ENCODE assay signal across 16 cellular contexts in genomic region chr22:31048570-31048969, GRCh38. TPM values are rescaled to one million over a fixed set of nuclear protein-coding genes. Genes with fewer than 3 reads are reported as not detected.
DNase-seq lines count a peak whose midpoint lies in the region; ATAC-seq, FAIRE-seq and TF ChIP-seq lines count a peak whose summit lies in the region.
"Had no signal": no experiment of that assay in that cellular context is flagged by ENCODE, and none has a peak within 500 bp of the region (broad histone marks: within the 10 kb centered on the region; RNA-seq: fewer than 3 reads in every experiment).

No MANE protein-coding gene starts in this region.

- no peak overlapping the region for H2AFZ ChIP-seq in GM12878 (ENCODE audit: control insufficient read depth, low read depth, low read length)

- RAD21 ChIA-PET in GM12878 (lab: Charles Lee; ENCODE audit: unreplicated experiment) = no interaction called here

- H3K27me3 Mint-ChIP-seq in activated CD8-positive, alpha-beta memory T cell treated with anti-CD3 and anti-CD28 coated beads, Interleukin-2, amount 10 ng/mL, durations not matched to agents 7 days and 5 days = no peaks in the 10 kb centered on the region

- H3K27ac ChIP-seq in A549 (no peak overlapping the region), GM12878 (ENCODE audit: control insufficient read depth, insufficient read depth) (no peak overlapping the region), sigmoid colon (no peak overlapping the region)

- TF ChIP-seq CTCF in A549 (IDR thresholded peaks at IDR 0.05) (no peak), GM12865 (IDR thresholded peaks at IDR 0.05; ENCODE audit: insufficient read depth, low read depth, low read length, missing control alignments) (no peak), GM12878 (IDR thresholded peaks at IDR 0.05 in 2 of 3, conservative IDR thresholded peaks at IDR 0.05 in 1 of 3; ENCODE audit: control insufficient read depth in 2 of 3, extremely low read depth in 1 of 3, insufficient read depth in 1 of 3, low read depth in 3 of 3, low read length in 3 of 3) (no peak), sigmoid colon (IDR thresholded peaks at IDR 0.05) (no peak)

- 90% methylated on average over 4 of the region's 4 CpGs for WGBS in A549 (ENCODE audit: missing lambda C conversion rate)
- WGBS in GM12878 (ENCODE audit: insufficient coverage, insufficient replicate concordance, low lambda C conversion rate, missing lambda C conversion rate) = 33% methylated on average over 4 of the region's 4 CpGs
- WGBS in sigmoid colon, 2 donors = 91 to 94% methylated on average over 4 of the region's 4 CpGs

- TF ChIP-seq POLR2A in A549 (IDR thresholded peaks at IDR 0.05; ENCODE audit: low read length) (no peak), GM12878 (IDR thresholded peaks at IDR 0.05; ENCODE audit: low read depth, low read length) (no peak), sigmoid colon (IDR thresholded peaks at IDR 0.05) (no peak)

- H3K27me3 ChIP-seq in GM12878 (replicated peaks in 1 of 2; ENCODE audit: control insufficient read depth in 2 of 2, insufficient read depth in 2 of 2, low read length in 1 of 2) (no peaks in the 10 kb centered on the region; a peak in 1 of 4 replicates), sigmoid colon (no peaks in the 10 kb centered on the region)

- H3K27ac Mint-ChIP-seq in activated CD8-positive, alpha-beta memory T cell treated with anti-CD3 and anti-CD28 coated beads, Interleukin-2, amount 10 ng/mL, durations not matched to agents 7 days and 5 days = no peak overlapping the region

- H3K79me2 ChIP-seq in GM12878 (ENCODE audit: control insufficient read depth, insufficient read depth, low read length) = no peaks in the 10 kb centered on the region

- TF ChIP-seq EP300 in A549 (IDR thresholded peaks at IDR 0.05) = no peak
- TF ChIP-seq EP300 in GM12878 (IDR thresholded peaks at IDR 0.05; ENCODE audit: borderline replicate concordance in 1 of 2, control insufficient read depth in 1 of 2, low read depth in 2 of 2, low read length in 2 of 2) = no peak
- TF ChIP-seq EP300 in sigmoid colon (IDR thresholded peaks at IDR 0.05) = no peak

- POLR2A ChIA-PET in A549 (lab: Yijun Ruan, JAX) (no interaction called here), GM12878 (lab: Charles Lee) (no interaction called here)

- H4K20me1 ChIP-seq in GM12878 (ENCODE audit: control insufficient read depth, insufficient read depth) = no peaks in the 10 kb centered on the region

- in situ Hi-C loops in GM12878 (cut with MboI) = no loop called here

- CTCF ChIA-PET in A549 (lab: Yijun Ruan, JAX) (no interaction called here), GM12878 (lab: Yijun Ruan, JAX) (no interaction called here)
- CTCF ChIA-PET in activated CD8-positive, alpha-beta memory T cell treated with anti-CD3 and anti-CD28 coated beads, Interleukin-2, amount 10 ng/mL, durations not matched to agents 7 days and 5 days (lab: Charles Lee) = no interaction called here

- FAIRE-seq in A549 (lab: Jason Lieb, UNC) (no peak), GM12878 (lab: Jason Lieb, UNC) (no peak)
- FAIRE-seq: H54 had no signal

- H3K9me3 ChIP-seq in A549 = no peaks in the 10 kb centered on the region
- no peaks in the 10 kb centered on the region; the same call in 2 of the 3 replicates for H3K9me3 ChIP-seq in GM12878 (replicated peaks; ENCODE audit: control insufficient read depth, insufficient read depth, low read length)
- no peaks in the 10 kb centered on the region for H3K9me3 ChIP-seq in sigmoid colon

- H3K4me1 ChIP-seq in A549 (peaks cover 17% of the 10 kb centered on the region; the same call in 1 of the 3 replicates), GM12878 (ENCODE audit: control insufficient read depth, insufficient read depth, low read length) (no peaks in the 10 kb centered on the region), sigmoid colon (peaks cover 0 to 41% (median 37%) of the 10 kb centered on the region in 4 donors)

- no peak for ATAC-seq in A549
- ATAC-seq in GM12878 = no peak
- ATAC-seq in activated CD8-positive, alpha-beta memory T cell treated with anti-CD3 and anti-CD28 coated beads, Interleukin-2, amount 10 ng/mL, durations not matched to agents 7 days and 5 days = no peak

- intact Hi-C loops in GM12878 (cut with micrococcal nuclease; ENCODE audit: unreplicated experiment) (no loop called here), sigmoid colon (cut with DNase I) (no loop called here)

- no peak overlapping the region for H3K4me3 ChIP-seq in A549
- H3K4me3 ChIP-seq in GM12865 (ENCODE audit: low read depth, low read length) = no peak overlapping the region
- H3K4me3 ChIP-seq in GM12878 = no peak overlapping the region
- H3K4me3 ChIP-seq in sigmoid colon = no peak overlapping the region

- H3K36me3 Mint-ChIP-seq in activated CD8-positive, alpha-beta memory T cell treated with anti-CD3 and anti-CD28 coated beads, Interleukin-2, amount 10 ng/mL, durations not matched to agents 7 days and 5 days = no peaks in the 10 kb centered on the region
- H3K36me3 Mint-ChIP-seq: CD14-positive monocyte had no signal

- no peak for DNase-seq in A549 (ENCODE audit: low read depth in 1 of 2, low spot score in 1 of 2)
- DNase-seq in GM12865 (ENCODE audit: low read depth) = peak; percentile 16
- DNase-seq in GM12878 (ENCODE audit: low read depth, low spot score) = no peak
- peak; percentile 27 for DNase-seq in sigmoid colon
- no peak for DNase-seq in activated CD8-positive, alpha-beta memory T cell treated with anti-CD3 and anti-CD28 coated beads, Interleukin-2, amount 10 ng/mL, durations not matched to agents 7 days and 5 days
- DNase-seq in nucleus accumbens (lab: John Stamatoyannopoulos, UW) = no peak
- no peak for DNase-seq in NCI-H524 (lab: John Stamatoyannopoulos, UW)
- DNase-seq: AML-193, DMS79 treated with DMSO at 0.1 percent for 48 hours, NCI-H1048, NCI-H1436, NCI-H1930, NCI-H446 treated with DMSO at 0.1 percent for 48 hours, RPMI8226 had no signal

- no peak overlapping the region for H3K9ac ChIP-seq in GM12878 (ENCODE audit: control insufficient read depth, insufficient read depth, low read length)

- no peaks in the 10 kb centered on the region for H3K4me1 Mint-ChIP-seq in activated CD8-positive, alpha-beta memory T cell treated with anti-CD3 and anti-CD28 coated beads, Interleukin-2, amount 10 ng/mL, durations not matched to agents 7 days and 5 days

- SMC1A ChIA-PET in GM12878 (lab: Charles Lee; ENCODE audit: uncharacterized antibody, unreplicated experiment) = interaction anchor here (1.4 kb wide), 1 partner anchor 15 kb away, joined by 3 read pairs; no protein-coding TSS in a partner anchor

- H3K36me3 ChIP-seq in GM12878 (ENCODE audit: control insufficient read depth in 2 of 2, insufficient read depth in 2 of 2, low read length in 1 of 2) = no peaks in the 10 kb centered on the region
- H3K36me3 ChIP-seq in sigmoid colon = no peaks in the 10 kb centered on the region

- no peak overlapping the region for H3K4me3 Mint-ChIP-seq in activated CD8-positive, alpha-beta memory T cell treated with anti-CD3 and anti-CD28 coated beads, Interleukin-2, amount 10 ng/mL, durations not matched to agents 7 days and 5 days
- H3K4me3 Mint-ChIP-seq: CD14-positive monocyte had no signal

- no peaks in the 10 kb centered on the region for H3K9me3 Mint-ChIP-seq in activated CD8-positive, alpha-beta memory T cell treated with anti-CD3 and anti-CD28 coated beads, Interleukin-2, amount 10 ng/mL, durations not matched to agents 7 days and 5 days (ENCODE audit: low read depth)

- no TSS peak for BruUV-seq in GM12878 (replicated peaks; lab: Mats Ljungman, UMichigan)

- H3K4me2 ChIP-seq in A549 (no peak overlapping the region), GM12878 (ENCODE audit: control insufficient read depth, insufficient read depth) (no peak overlapping the region)

- TF ChIP-seq RAD21 in A549 (conservative IDR thresholded peaks at IDR 0.05 in 1 of 2, IDR thresholded peaks at IDR 0.05 in 1 of 2) = no peak
- TF ChIP-seq RAD21 in GM12878 (IDR thresholded peaks at IDR 0.05; ENCODE audit: insufficient read depth, low read depth, low read length) = no peak

RNA-seq across cellular contexts. Expression of gene SMTN, which starts 32.5 kb away (rescaled TPM):
- polyA plus RNA-seq in A549 (2011; rRNA removed) (7.0 and 12.7 TPM in 2 replicates), A549 (2017; fragmentation: RNase III; extraction: RNeasy Plus Mini Kit Qiagen cat#74134 plus additional on column Dnase treatment) (33.1 to 37.3 TPM (median 34.9 TPM) in 3 replicates), GM12878 (2011; rRNA removed) (3.2 and 4.7 TPM in 2 replicates), GM12878 (2014; fragmentation: Illumina TruSeq; extraction: Trizol) (1.7 and 3.0 TPM in 2 replicates), GM12878 (2014; fragmentation: Nextera tagmentation; extraction: Ambion mirVana) (1 to 10 TPM in 1 of 2 experiments, under 1 TPM in 1; 0.92 to 2.6 TPM), GM12878 (2014; rRNA removed) (4.9 and 8.2 TPM in 2 replicates), GM12878 (2016; fragmentation: Nextera tagmentation; extraction: Ambion mirVana) (10 to 100 TPM; 16.4 to 20.9 TPM), sigmoid colon (100 to 1,000 TPM in 1 of 3 donors, 10 to 100 TPM in 2; 23.8 to 103 (median 29.4) TPM)
- polyA plus RNA-seq in A549 (2012; cell fraction: cytosol; rRNA removed) = 29.6 and 31.6 TPM in 2 replicates
- polyA plus RNA-seq in A549 (2012; cell fraction: nucleus; rRNA removed) = 122 and 130 TPM in 2 replicates
- 5.5 and 11.3 TPM in 2 replicates for polyA minus RNA-seq in A549 (2011; rRNA and poly(A)+ RNA removed)
- 15.6 and 17.7 TPM in 2 replicates for total RNA-seq in GM12878 (2013; cell fraction: nucleolus; rRNA removed)
- total RNA-seq in GM12878 (2014; rRNA removed) (7.7 and 10.2 TPM in 2 replicates), GM12878 (2014; rRNA removed; fragmentation: Illumina TruSeq; extraction: Trizol) (2.1 and 3.7 TPM in 2 replicates), GM12878 (2021) (19.8 and 21.9 TPM in 2 replicates), sigmoid colon (1,000 to 10,000 TPM in 3 of 4 donors, 100 to 1,000 TPM in 1; 987 to 1,789 (median 1,228) TPM)
- polyA plus RNA-seq in GM12878 (2011; ENCODE audit: low read depth) = 4.3 TPM
- 7.2 TPM in 2 replicates for polyA plus RNA-seq in GM12878 (2011; cell fraction: cytosol; rRNA removed)
- polyA plus RNA-seq in GM12878 (2011; cell fraction: nucleus; rRNA removed) = 35.7 and 50.1 TPM in 2 replicates
- 8.1 and 9.6 TPM in 2 replicates for polyA plus RNA-seq in GM12878 (2012)
- 4.6 and 7.0 TPM in 2 replicates for polyA minus RNA-seq in GM12878 (2011; rRNA and poly(A)+ RNA removed)
- polyA minus RNA-seq in GM12878 (2011; cell fraction: cytosol; rRNA and poly(A)+ RNA removed) = 3.4 and 6.3 TPM in 2 replicates
- polyA minus RNA-seq in GM12878 (2011; cell fraction: nucleus; rRNA and poly(A)+ RNA removed) = 20.2 and 25.1 TPM in 2 replicates
- total RNA-seq in activated CD8-positive, alpha-beta memory T cell treated with anti-CD3 and anti-CD28 coated beads, Interleukin-2, amount 10 ng/mL, durations not matched to agents 7 days and 5 days = 10 to 100 TPM; 35.6 to 51.2 TPM

RNA-seq across cellular contexts. Expression of gene SELENOM, which starts 58.8 kb away (rescaled TPM):
- polyA plus RNA-seq in A549 (2011; rRNA removed) (14.2 and 15.3 TPM in 2 replicates), A549 (2017; fragmentation: RNase III; extraction: RNeasy Plus Mini Kit Qiagen cat#74134 plus additional on column Dnase treatment) (46.4 to 50.2 TPM (median 46.5 TPM) in 3 replicates), GM12878 (2011; rRNA removed) (0.78 and 1.2 TPM in 2 replicates), GM12878 (2014; fragmentation: Illumina TruSeq; extraction: Trizol) (0.24 and 0.93 TPM in 2 replicates), GM12878 (2014; fragmentation: Nextera tagmentation; extraction: Ambion mirVana) (1 to 10 TPM in 1 of 2 experiments, under 1 TPM in 1; 0.80 to 1.3 TPM), GM12878 (2014; rRNA removed) (5.6 and 8.3 TPM in 2 replicates), GM12878 (2016; fragmentation: Nextera tagmentation; extraction: Ambion mirVana) (1 to 10 TPM; 3.8 to 5.2 TPM), sigmoid colon (100 to 1,000 TPM in 2 of 3 donors, 10 to 100 TPM in 1; 40.9 to 192 (median 169) TPM)
- polyA plus RNA-seq in A549 (2012; cell fraction: cytosol; rRNA removed) = 62.7 and 76.5 TPM in 2 replicates
- polyA plus RNA-seq in A549 (2012; cell fraction: nucleus; rRNA removed) = 82.5 and 94.7 TPM in 2 replicates
- 12.4 and 18.3 TPM in 2 replicates for polyA minus RNA-seq in A549 (2011; rRNA and poly(A)+ RNA removed)
- 1.2 TPM in 2 replicates for total RNA-seq in GM12878 (2013; cell fraction: nucleolus; rRNA removed)
- total RNA-seq in GM12878 (2014; rRNA removed) (2.3 and 3.3 TPM in 2 replicates), GM12878 (2014; rRNA removed; fragmentation: Illumina TruSeq; extraction: Trizol) (1.3 and 1.7 TPM in 2 replicates), GM12878 (2021) (2.2 and 2.8 TPM in 2 replicates), sigmoid colon (1,000 to 10,000 TPM in 3 of 4 donors, 100 to 1,000 TPM in 1; 868 to 1,938 (median 1,638) TPM)
- 3.1 TPM for polyA plus RNA-seq in GM12878 (2011; ENCODE audit: low read depth)
- 4.0 and 4.2 TPM in 2 replicates for polyA plus RNA-seq in GM12878 (2011; cell fraction: cytosol; rRNA removed)
- polyA plus RNA-seq in GM12878 (2011; cell fraction: nucleus; rRNA removed) = 2.2 and 3.1 TPM in 2 replicates
- polyA plus RNA-seq in GM12878 (2012) = 7.1 and 7.2 TPM in 2 replicates
- 0.88 TPM in 1 of 2 replicates, not detected in the other for polyA minus RNA-seq in GM12878 (2011; rRNA and poly(A)+ RNA removed)
- polyA minus RNA-seq in GM12878 (2011; cell fraction: cytosol; rRNA and poly(A)+ RNA removed) = 1.3 TPM in 1 of 2 replicates, not detected in the other
- polyA minus RNA-seq in GM12878 (2011; cell fraction: nucleus; rRNA and poly(A)+ RNA removed) = 1.3 and 2.3 TPM in 2 replicates
- total RNA-seq in activated CD8-positive, alpha-beta memory T cell treated with anti-CD3 and anti-CD28 coated beads, Interleukin-2, amount 10 ng/mL, durations not matched to agents 7 days and 5 days = 1 to 10 TPM in 1 of 2 experiments, under 1 TPM in 1; 0.49 to 1.5 TPM

Comparison
In these comparisons a context has a peak if more than half of its experiments do, and no peak if none do; other contexts are left out.
1. DNase-seq: peak in GM12865 (single experiment) and sigmoid colon (single experiment); none in A549 (0 of 2), GM12878 (single experiment), activated CD8-positive, alpha-beta memory T cell treated with anti-CD3 and anti-CD28 coated beads, Interleukin-2, amount 10 ng/mL, durations not matched to agents 7 days and 5 days (single experiment), nucleus accumbens (0 of 56) and NCI-H524 (0 of 2).
2. RNA of gene SMTN, which starts 32.5 kb away (total RNA-seq): 987 to 1,789 TPM in sigmoid colon; 35.6 to 51.2 TPM in activated CD8-positive, alpha-beta memory T cell treated with anti-CD3 and anti-CD28 coated beads, Interleukin-2, amount 10 ng/mL, durations not matched to agents 7 days and 5 days and 2.1 to 21.9 TPM in GM12878; every median in the first group is over 10 times any median in the second.
3. RNA of gene SELENOM, which starts 58.8 kb away (total RNA-seq): 868 to 1,938 TPM in sigmoid colon; 1.2 to 3.3 TPM in GM12878 and 0.49 to 1.5 TPM in activated CD8-positive, alpha-beta memory T cell treated with anti-CD3 and anti-CD28 coated beads, Interleukin-2, amount 10 ng/mL, durations not matched to agents 7 days and 5 days; every median in the first group is over 100 times any median in the second.
4. Of the 24 proteins assayed by ChIP-seq in both GM12878 and A549: peak only in GM12878: none; only in A549: USF2; in both: none; in neither: 23.